ENCODE assay signal across 18 cellular contexts in genomic region chr15:101451886-101452285, GRCh38. TPM values are rescaled to one million over a fixed set of nuclear protein-coding genes. Genes with fewer than 3 reads are reported as not detected.
A peak's percentile ranks its signal among the peaks of the same experiment; 100 is the strongest.
DNase-seq lines count a peak whose midpoint lies in the region; ATAC-seq, FAIRE-seq and TF ChIP-seq lines count a peak whose summit lies in the region.
"Had no signal": no experiment of that assay in that cellular context is flagged by ENCODE, and none has a peak within 500 bp of the region (broad histone marks: within the 10 kb centered on the region; RNA-seq: fewer than 3 reads in every experiment).

No MANE protein-coding gene starts in this region.

- no peak for FAIRE-seq in pancreas (lab: Jason Lieb, UNC)
- FAIRE-seq: RCC 7860 had no signal

- TF ChIP-seq CTCF in gastroesophageal sphincter (IDR thresholded peaks at IDR 0.05): no peak
- no peak for TF ChIP-seq CTCF in spleen (IDR thresholded peaks at IDR 0.05 in 8 of 11, conservative IDR thresholded peaks at IDR 0.05 in 3 of 11)
- TF ChIP-seq CTCF in pancreas (IDR thresholded peaks at IDR 0.05): no peak

- no peaks in the 10 kb centered on the region for H3K36me3 ChIP-seq in gastroesophageal sphincter
- H3K36me3 ChIP-seq in spleen: peaks cover 0 to 7% (median 0%) of the 10 kb centered on the region in 6 donors
- H3K36me3 ChIP-seq in pancreas: no peaks in the 10 kb centered on the region

- intact Hi-C loops in spleen (cut with DNase I; ENCODE audit: low total_unique reads) (no loop called here), pancreas (cut with DNase I) (no loop called here)

- ATAC-seq in gastroesophageal sphincter: peak; percentile 44
- no peak for ATAC-seq in esophagus mucosa
- no peak for ATAC-seq in pancreas

- TF ChIP-seq EP300 in gastroesophageal sphincter (IDR thresholded peaks at IDR 0.05): no peak

- no peak overlapping the region for H3K4me3 ChIP-seq in gastroesophageal sphincter
- no peak overlapping the region for H3K4me3 ChIP-seq in spleen
- H3K4me3 ChIP-seq in pancreas: no peak overlapping the region

- peaks cover 0 to 31% (median 4%) of the 10 kb centered on the region in 3 donors for H3K4me1 ChIP-seq in gastroesophageal sphincter
- H3K4me1 ChIP-seq in spleen: peaks cover 0 to 90% (median 59%) of the 10 kb centered on the region in 6 donors
- peaks cover 0 to 9% (median 0%) of the 10 kb centered on the region in 3 donors for H3K4me1 ChIP-seq in pancreas

- TF ChIP-seq POLR2A in gastroesophageal sphincter (IDR thresholded peaks at IDR 0.05): no peak
- no peak for TF ChIP-seq POLR2A in spleen (IDR thresholded peaks at IDR 0.05)

- H3K27ac ChIP-seq in gastroesophageal sphincter (peak overlapping the region in 3 of 4 donors; percentile 14 to 35 (median 19)), spleen (peak overlapping the region; percentile 10 to 85 (median 80)), pancreas (no peak overlapping the region)

- 67 to 90% methylated on average over 4 of the region's 4 CpGs for WGBS in gastroesophageal sphincter (ENCODE audit: low coverage in 1 of 2), 2 donors
- 73 to 82% (median 81%) methylated on average over 4 of the region's 4 CpGs for WGBS in spleen, 5 donors
- 92 to 95% methylated on average over 4 of the region's 4 CpGs for WGBS in pancreas, 2 donors

- H3K27me3 ChIP-seq in gastroesophageal sphincter (no peaks in the 10 kb centered on the region), spleen (replicated peaks in 1 of 7) (peaks cover 0 to 23% (median 0%) of the 10 kb centered on the region in 7 donors), pancreas (no peaks in the 10 kb centered on the region)

- DNase-seq in CD1c-positive myeloid dendritic cell (ENCODE audit: extremely low spot score): peak; percentile 17
- DNase-seq in Kasumi-1 (lab: John Stamatoyannopoulos, UW): peak; percentile 51 to 52
- DNase-seq in spleen: no peak
- no peak for DNase-seq in GM19240 (ENCODE audit: insufficient read length, low spot score)
- no peak for DNase-seq in pancreas
- DNase-seq: activated CD4-positive, alpha-beta T cell treated with anti-CD3 and anti-CD28 coated beads, Interleukin-2, amount 50 U/mL, for 4 hours; activated naive CD4-positive, alpha-beta T cell treated with anti-CD3 and anti-CD28 coated beads for 36 hours; DMS153; GOT3; KG1; NCI-H1417; NCI-H774; retina; stimulated activated CD4-positive, alpha-beta T cell treated with anti-CD3 and anti-CD28 coated beads, Interleukin-1b, Interleukin-23, amount 100 ng/mL, for 48 hours; SW 1271 had no signal

- H3K9me3 ChIP-seq in gastroesophageal sphincter: no peaks in the 10 kb centered on the region
- H3K9me3 ChIP-seq in spleen: no peaks in the 10 kb centered on the region
- no peaks in the 10 kb centered on the region for H3K9me3 ChIP-seq in pancreas

RNA-seq across cellular contexts. Expression of gene PCSK6, which starts 37.6 kb away (rescaled TPM):
- total RNA-seq in gastroesophageal sphincter: 10 to 100 TPM; 12.8 to 23.2 (median 18.4) TPM
- 100 to 1,000 TPM; 167 to 403 (median 304) TPM for total RNA-seq in spleen
- polyA plus RNA-seq in spleen: 10 to 100 TPM in 2 of 3 donors, 1 to 10 TPM in 1; 10.0 to 39.8 (median 21.7) TPM
- 6.7 TPM for total RNA-seq in esophagus mucosa
- 1 to 10 TPM; 1.3 to 4.5 (median 3.2) TPM for total RNA-seq in pancreas
- 1 to 10 TPM in 1 of 2 donors, under 1 TPM in 1; 0.87 to 1.8 TPM for polyA plus RNA-seq in pancreas

Comparison
In these comparisons a context has a peak if more than half of its experiments do, and no peak if none do; other contexts are left out.
1. DNase-seq: peak in CD1c-positive myeloid dendritic cell (single experiment) and Kasumi-1 (2 of 2); none in spleen (single experiment), GM19240 (single experiment) and pancreas (0 of 6).
2. H3K27ac ChIP-seq: peak in gastroesophageal sphincter (3 of 4) and spleen (8 of 8); none in pancreas (0 of 4).
3. RNA of gene PCSK6, which starts 37.6 kb away (total RNA-seq): 167 to 403 TPM in spleen; 12.8 to 23.2 TPM in gastroesophageal sphincter, 6.7 TPM in esophagus mucosa (single experiment) and 1.3 to 4.5 TPM in pancreas; every median in the first group is over 4 times any median in the second.